In genomic region chrX:76149160-76149841, GRCh38 we compare ENCODE assay signal across 8 cellular contexts. TPM values are rescaled to one million over a fixed set of nuclear protein-coding genes. Genes with fewer than 3 reads are reported as not detected.
DNase-seq lines count a peak whose midpoint lies in the region; ATAC-seq, FAIRE-seq and TF ChIP-seq lines count a peak whose summit lies in the region.
"Not testable (repeated sequence)": the region's sequence is repeated elsewhere in the genome, so short reads cannot be mapped to it uniquely, and the experiment has no call there.

No MANE protein-coding gene starts in this region.

- peak overlapping the region; percentile 86 for H3K4me3 Mint-ChIP-seq in T-helper 2 cell treated with Interferon-gamma antibody and Interleukin-4, amounts not matched to agents 5 μg/mL and 100 μg/mL, for 36 hours
- H3K4me3 Mint-ChIP-seq in brain, result peak overlapping the region; percentile 74 to 87 (median 79)
- H3K4me3 Mint-ChIP-seq in stimulated activated memory B cell treated with anti-CD40 and anti-IgM and Interleukin-4, amounts not matched to agents 10 μg/mL and 1 μg/mL and 100 μg/mL, for 72 hours, result peak overlapping the region; percentile 80

- H3K4me1 Mint-ChIP-seq in T-helper 2 cell treated with Interferon-gamma antibody and Interleukin-4, amounts not matched to agents 5 μg/mL and 100 μg/mL, for 36 hours (ENCODE audit: low read depth), result peaks cover 12% of the 10 kb centered on the region
- peaks cover 21% of the 10 kb centered on the region for H3K4me1 Mint-ChIP-seq in brain
- peaks cover 11% of the 10 kb centered on the region for H3K4me1 Mint-ChIP-seq in stimulated activated memory B cell treated with anti-CD40 and anti-IgM and Interleukin-4, amounts not matched to agents 10 μg/mL and 1 μg/mL and 100 μg/mL, for 72 hours

- H3K9me3 Mint-ChIP-seq in T-helper 2 cell treated with Interferon-gamma antibody and Interleukin-4, amounts not matched to agents 5 μg/mL and 100 μg/mL, for 36 hours; brain; stimulated activated memory B cell treated with anti-CD40 and anti-IgM and Interleukin-4, amounts not matched to agents 10 μg/mL and 1 μg/mL and 100 μg/mL, for 72 hours: not testable (repeated sequence)

- intact Hi-C loops in left lung (cut with DNase I), result not testable (repeated sequence)

- not testable (repeated sequence) for H3K36me3 ChIP-seq in left lung

- DNase-seq in GM12891 (ENCODE audit: insufficient read length, low spot score); T-helper 2 cell treated with Interferon-gamma antibody and Interleukin-4, amounts not matched to agents 5 μg/mL and 100 μg/mL, for 36 hours (ENCODE audit: low spot score); left lung: not testable (repeated sequence)

- H3K27ac Mint-ChIP-seq in T-helper 2 cell treated with Interferon-gamma antibody and Interleukin-4, amounts not matched to agents 5 μg/mL and 100 μg/mL, for 36 hours, result peak overlapping the region; percentile 100
- H3K27ac Mint-ChIP-seq in brain, result peak overlapping the region in 4 of 5 experiments; percentile 93 to 99 (median 96)
- H3K27ac Mint-ChIP-seq in stimulated activated memory B cell treated with anti-CD40 and anti-IgM and Interleukin-4, amounts not matched to agents 10 μg/mL and 1 μg/mL and 100 μg/mL, for 72 hours, result peak overlapping the region; percentile 99

- H3K9me3 ChIP-seq in left lung, result not testable (repeated sequence)

- TF ChIP-seq POLR2A in GM12891 (IDR thresholded peaks at IDR 0.05; ENCODE audit: low read depth, low read length), result not testable (repeated sequence)

- FAIRE-seq in GM12891 (lab: Jason Lieb, UNC), result peak; percentile 93

- not testable (repeated sequence) for H3K27me3 ChIP-seq in left lung

- peak overlapping the region in 1 of 2 donors; percentile 74 for H3K27ac ChIP-seq in left lung

- not testable (repeated sequence) for H3K36me3 Mint-ChIP-seq in T-helper 2 cell treated with Interferon-gamma antibody and Interleukin-4, amounts not matched to agents 5 μg/mL and 100 μg/mL, for 36 hours (ENCODE audit: low read depth); brain; stimulated activated memory B cell treated with anti-CD40 and anti-IgM and Interleukin-4, amounts not matched to agents 10 μg/mL and 1 μg/mL and 100 μg/mL, for 72 hours

- not testable (repeated sequence) for TF ChIP-seq CTCF in brain (conservative IDR thresholded peaks at IDR 0.05); left lung (IDR thresholded peaks at IDR 0.05)

- H3K27me3 Mint-ChIP-seq in T-helper 2 cell treated with Interferon-gamma antibody and Interleukin-4, amounts not matched to agents 5 μg/mL and 100 μg/mL, for 36 hours (ENCODE audit: low read depth); brain; stimulated activated memory B cell treated with anti-CD40 and anti-IgM and Interleukin-4, amounts not matched to agents 10 μg/mL and 1 μg/mL and 100 μg/mL, for 72 hours: not testable (repeated sequence)

- peaks cover 5 to 10% of the 10 kb centered on the region in 2 donors for H3K4me1 ChIP-seq in left lung

- H3K4me3 ChIP-seq in left lung, result not testable (repeated sequence)

- ATAC-seq in GM19467 (IDR thresholded peaks at IDR 0.05; ENCODE audit: unreplicated experiment), result peak; percentile 52
- peak; percentile 49 for ATAC-seq in HG02852 (IDR thresholded peaks at IDR 0.05; ENCODE audit: unreplicated experiment)
- peak; percentile 42 for ATAC-seq in HG03520 (IDR thresholded peaks at IDR 0.05; ENCODE audit: unreplicated experiment)
- peak; percentile 80 for ATAC-seq in left lung
- peak; percentile 83 for ATAC-seq in stimulated activated memory B cell treated with anti-CD40 and anti-IgM and Interleukin-4, amounts not matched to agents 10 μg/mL and 1 μg/mL and 100 μg/mL, for 72 hours

RNA-seq across cellular contexts. Expression of gene PBDC1, which starts 23.6 kb away (rescaled TPM):
- polyA plus RNA-seq in GM12891 (2012; ENCODE audit: low read depth, missing spikeins), result 42.2 TPM
- 10.2 TPM for polyA plus RNA-seq in brain (ENCODE audit: insufficient read depth, low read depth, low replicate concordance)
- 10 to 100 TPM; 22.8 to 25.8 TPM for total RNA-seq in left lung
